In the genomic region with DNA sequence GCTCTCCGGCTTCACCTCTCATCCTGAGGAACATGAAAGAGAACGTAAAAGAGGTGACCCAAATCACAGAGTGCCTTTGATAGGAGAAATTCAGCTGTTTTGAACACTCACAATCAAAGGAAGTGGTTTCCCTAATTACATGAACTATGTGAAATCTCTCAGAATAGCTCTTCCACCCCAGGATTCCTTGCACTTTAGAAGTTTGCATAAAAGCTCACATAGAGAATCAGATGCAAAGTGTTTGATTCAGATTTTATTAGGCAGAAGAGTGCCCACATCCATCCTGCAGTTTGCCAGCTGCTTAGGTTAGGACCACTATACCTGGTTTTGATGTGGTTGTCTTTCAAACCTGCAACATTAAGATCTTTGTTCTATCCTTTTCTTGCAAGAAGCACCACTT, we compare ENCODE assay signal across 20 cellular contexts.
DNase-seq lines count a peak whose midpoint lies in the region; ATAC-seq and TF ChIP-seq lines count a peak whose summit lies in the region.
"Had no signal": no experiment of that assay in that cellular context is flagged by ENCODE, and none has a peak within 500 bp of the region (broad histone marks: within the 10 kb centered on the region; RNA-seq: fewer than 3 reads in every experiment).

No MANE protein-coding gene starts in this region.

- H3K9ac ChIP-seq in SK-N-SH, result peak overlapping the region; percentile 18; the same call in 1 of the 2 replicates
- H3K9ac ChIP-seq: KMS-11 had no signal

- H3K4me3 ChIP-seq in breast epithelium (no peak overlapping the region), SK-N-SH (ENCODE audit: low read depth in 2 of 2, low read length in 1 of 2) (no peak overlapping the region)
- H3K4me3 ChIP-seq: pancreas had no signal

- H3K4me1 ChIP-seq in breast epithelium, result no peaks in the 10 kb centered on the region
- peaks cover 0 to 19% of the 10 kb centered on the region in 2 experiments; a peak in 3 of 4 replicates for H3K4me1 ChIP-seq in SK-N-SH (ENCODE audit: control insufficient read depth in 1 of 2, insufficient read depth in 2 of 2, low read depth in 1 of 2, low read length in 1 of 2)
- H3K4me1 ChIP-seq: Caco-2 had no signal

- peak overlapping the region; percentile 92 for H3K27ac Mint-ChIP-seq in MCF 10A (ENCODE audit: low read depth, unreplicated experiment)
- H3K27ac Mint-ChIP-seq: activated B cell treated with CpG ODN at 0.5 μM for 24 hours; activated naive CD4-positive, alpha-beta T cell treated with anti-CD3 and anti-CD28 coated beads for 36 hours; stimulated activated naive CD8-positive, alpha-beta T cell treated with anti-CD3 and anti-CD28 coated beads, Interleukin-15, Interleukin-2, amounts not matched to agents 100 ng/mL and 50 ng/mL, for 24 hours had no signal

- no peak for DNase-seq in MCF 10A (ENCODE audit: unreplicated experiment)
- no peak for DNase-seq in breast epithelium (ENCODE audit: low spot score in 2 of 2)
- no peak for DNase-seq in SK-N-SH
- DNase-seq in fibroblast of peridontal ligament (ENCODE audit: extremely low read depth), result peak; percentile 47
- DNase-seq in NCI-H2107 treated with DMSO at 0.1 percent for 48 hours (lab: John Stamatoyannopoulos, UW; ENCODE audit: unreplicated experiment), result no peak
- no peak for DNase-seq in D341Med (ENCODE audit: low spot score)
- no peak for DNase-seq in activated CD4-positive, alpha-beta T cell treated with anti-CD3 and anti-CD28 coated beads, Interleukin-2, amount 50 U/mL, for 1 hour
- DNase-seq: activated B cell treated with CpG ODN at 0.5 μM for 24 hours; activated CD8-positive, alpha-beta memory T cell treated with anti-CD3 and anti-CD28 coated beads, Interleukin-2, amount 50 U/mL, for 4 hours; activated naive CD4-positive, alpha-beta T cell treated with anti-CD3 and anti-CD28 coated beads for 36 hours; Caco-2; GF-D8; NCI-H1694 treated with DMSO at 0.1 percent for 48 hours; NCI-H510A; pancreas; small intestine had no signal

- H3K27ac ChIP-seq in breast epithelium (no peak overlapping the region), SK-N-SH (ENCODE audit: low read depth in 2 of 2, low read length in 1 of 2) (peak overlapping the region; percentile 22 to 24; a peak in 3 of 4 replicates)
- H3K27ac ChIP-seq: KMS-11, pancreas had no signal

- H3K79me2 ChIP-seq in SK-N-SH (ENCODE audit: insufficient read depth), result peaks cover 26% of the 10 kb centered on the region; the same call in 1 of the 2 replicates

- H3K27me3 ChIP-seq in breast epithelium (no peaks in the 10 kb centered on the region), SK-N-SH (ENCODE audit: insufficient read depth) (no peaks in the 10 kb centered on the region)
- H3K27me3 ChIP-seq: pancreas had no signal

- H3K9me3 ChIP-seq in breast epithelium, result no peaks in the 10 kb centered on the region
- H3K9me3 ChIP-seq in SK-N-SH, result peaks cover 5% of the 10 kb centered on the region
- H3K9me3 ChIP-seq: pancreas had no signal

- intact Hi-C loops in MCF 10A (cut with micrococcal nuclease), result loop anchor here (1.0 to 5.0 kb wide), 4 partner anchors 46 to 109 kb away; no protein-coding TSS in a partner anchor
- intact Hi-C loops in breast epithelium (cut with DNase I; ENCODE audit: low total_unique reads), result no loop called here

- no peaks in the 10 kb centered on the region for H4K20me1 ChIP-seq in SK-N-SH (ENCODE audit: insufficient read depth)

- H3K36me3 Mint-ChIP-seq in MCF 10A (ENCODE audit: insufficient read depth, unreplicated experiment), result peaks cover 26% of the 10 kb centered on the region

- H2AFZ ChIP-seq in SK-N-SH (ENCODE audit: low read depth), result no peak overlapping the region

- H3K27me3 Mint-ChIP-seq in MCF 10A (ENCODE audit: insufficient read depth, unreplicated experiment), result no peaks in the 10 kb centered on the region
- H3K27me3 Mint-ChIP-seq: activated B cell treated with CpG ODN at 0.5 μM for 24 hours had no signal

- peaks cover 45% of the 10 kb centered on the region for H3K4me1 Mint-ChIP-seq in MCF 10A (ENCODE audit: insufficient read depth, unreplicated experiment)
- H3K4me1 Mint-ChIP-seq: activated B cell treated with CpG ODN at 0.5 μM for 24 hours had no signal

- CTCF ChIA-PET in MCF 10A (lab: Yijun Ruan, JAX) (interaction anchor here (0.7 to 6.1 kb wide), 7 partner anchors 12 to 109 kb away, joined by 3 to 41 read pairs (median 4); no protein-coding TSS in a partner anchor), SK-N-SH (lab: Yijun Ruan, JAX) (no interaction called here)

- no peak for TF ChIP-seq POLR2A in breast epithelium (IDR thresholded peaks at IDR 0.05)

- TF ChIP-seq EP300 in SK-N-SH (IDR thresholded peaks at IDR 0.05; ENCODE audit: borderline replicate concordance in 1 of 2, low read depth in 1 of 2, low read length in 1 of 2), result no peak

- H3K9me3 Mint-ChIP-seq in MCF 10A (ENCODE audit: unreplicated experiment), result peaks cover 15% of the 10 kb centered on the region

- TF ChIP-seq RAD21 in SK-N-SH (IDR thresholded peaks at IDR 0.05; ENCODE audit: low read length), result no peak

- H3K4me2 ChIP-seq in SK-N-SH, result peak overlapping the region; percentile 18; the same call in 1 of the 2 replicates
- H3K4me2 ChIP-seq: KMS-11 had no signal

- POLR2A ChIA-PET in MCF 10A (lab: Yijun Ruan, JAX) (interaction anchor here (0.7 to 15.8 kb wide), 21 partner anchors 9 to 434 kb away, joined by 3 to 212 read pairs (median 10); a partner anchor contains a TSS), SK-N-SH (lab: Yijun Ruan, JAX) (no interaction called here)

- BruUV-seq in MCF 10A (replicated peaks; lab: Mats Ljungman, UMichigan), result no TSS peak

- peak overlapping the region; percentile 74 for H3K4me3 Mint-ChIP-seq in MCF 10A (ENCODE audit: unreplicated experiment)
- H3K4me3 Mint-ChIP-seq: activated B cell treated with CpG ODN at 0.5 μM for 24 hours; activated naive CD4-positive, alpha-beta T cell treated with anti-CD3 and anti-CD28 coated beads for 36 hours; stimulated activated naive CD8-positive, alpha-beta T cell treated with anti-CD3 and anti-CD28 coated beads, Interleukin-15, Interleukin-2, amounts not matched to agents 100 ng/mL and 50 ng/mL, for 24 hours had no signal

- WGBS in SK-N-SH (ENCODE audit: low lambda C conversion rate), result 79% methylated on average over 2 of the region's 2 CpGs

- peaks cover 6% of the 10 kb centered on the region for H3F3A ChIP-seq in SK-N-SH (replicated peaks; ENCODE audit: insufficient read depth)

- H3K9me2 ChIP-seq in SK-N-SH, result no peaks in the 10 kb centered on the region

- H3K36me3 ChIP-seq in breast epithelium (no peaks in the 10 kb centered on the region), SK-N-SH (replicated peaks in 1 of 2; ENCODE audit: control insufficient read depth in 1 of 2, insufficient read depth in 2 of 2, low read length in 1 of 2) (peaks cover 0 to 11% of the 10 kb centered on the region in 2 experiments)
- H3K36me3 ChIP-seq: pancreas had no signal

- ATAC-seq in GM21723 (IDR thresholded peaks at IDR 0.05; ENCODE audit: unreplicated experiment), result no peak
- ATAC-seq: left lobe of liver, pancreas had no signal

- TF ChIP-seq CTCF in MCF 10A (IDR thresholded peaks at IDR 0.05; ENCODE audit: unreplicated experiment), result no peak
- TF ChIP-seq CTCF in breast epithelium (IDR thresholded peaks at IDR 0.05), result no peak
- no peak for TF ChIP-seq CTCF in SK-N-SH (IDR thresholded peaks at IDR 0.05)

TF ChIP-seq in SK-N-SH, 30 proteins besides CTCF, POLR2A, EP300 and RAD21:
- TF ChIP-seq EZH2phosphoT487 (IDR thresholded peaks at IDR 0.05; ENCODE audit: borderline replicate concordance, low read depth) (no peak), RXRA (IDR thresholded peaks at IDR 0.05; ENCODE audit: borderline replicate concordance, low read depth) (no peak), YY1 (IDR thresholded peaks at IDR 0.05; ENCODE audit: low read depth) (no peak), NFIC (IDR thresholded peaks at IDR 0.05; ENCODE audit: borderline replicate concordance) (no peak), TAF1 (IDR thresholded peaks at IDR 0.05; ENCODE audit: borderline replicate concordance, low read depth, low read length) (no peak), GABPA (IDR thresholded peaks at IDR 0.05; ENCODE audit: low read depth) (no peak), JUND (IDR thresholded peaks at IDR 0.05) (no peak), FOSL2 (IDR thresholded peaks at IDR 0.05; ENCODE audit: borderline replicate concordance, low read depth) (no peak)
- TF ChIP-seq, protein P1, sequence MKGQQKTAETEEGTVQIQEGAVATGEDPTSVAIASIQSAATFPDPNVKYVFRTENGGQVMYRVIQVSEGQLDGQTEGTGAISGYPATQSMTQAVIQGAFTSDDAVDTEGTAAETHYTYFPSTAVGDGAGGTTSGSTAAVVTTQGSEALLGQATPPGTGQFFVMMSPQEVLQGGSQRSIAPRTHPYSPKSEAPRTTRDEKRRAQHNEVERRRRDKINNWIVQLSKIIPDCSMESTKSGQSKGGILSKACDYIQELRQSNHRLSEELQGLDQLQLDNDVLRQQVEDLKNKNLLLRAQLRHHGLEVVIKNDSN (IDR thresholded peaks at IDR 0.05; ENCODE audit: borderline replicate concordance, low read depth), result no peak
- TF ChIP-seq, protein P2, sequence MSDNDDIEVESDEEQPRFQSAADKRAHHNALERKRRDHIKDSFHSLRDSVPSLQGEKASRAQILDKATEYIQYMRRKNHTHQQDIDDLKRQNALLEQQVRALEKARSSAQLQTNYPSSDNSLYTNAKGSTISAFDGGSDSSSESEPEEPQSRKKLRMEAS (IDR thresholded peaks at IDR 0.05; ENCODE audit: low read depth), result no peak

Comparison
In these comparisons a context has a peak if more than half of its experiments do, and no peak if none do; other contexts are left out.
1. H3K27ac ChIP-seq: peak in SK-N-SH (2 of 2); none in breast epithelium (0 of 2).